In genomic region chr1:100921110-100921706, GRCh38 we compare ENCODE assay signal across 8 cellular contexts. TPM values are rescaled to one million over a fixed set of nuclear protein-coding genes. Genes with fewer than 3 reads are reported as not detected.
DNase-seq lines count a peak whose midpoint lies in the region; ATAC-seq and TF ChIP-seq lines count a peak whose summit lies in the region.

No MANE protein-coding gene starts in this region.

- TF ChIP-seq CTCF in prostate gland (IDR thresholded peaks at IDR 0.05): peak; percentile 30 to 81 (median 74)

- no peak for ATAC-seq in GM19395 (IDR thresholded peaks at IDR 0.05; ENCODE audit: unreplicated experiment)

- H3K4me3 ChIP-seq in prostate gland: no peak overlapping the region

- intact Hi-C loops in prostate gland (cut with DNase I): loop anchor here (2.0 kb wide), 2 partner anchors 318 to 368 kb away; no protein-coding TSS in a partner anchor

- peak; percentile 56 for TF ChIP-seq RAD21 in Ishikawa (IDR thresholded peaks at IDR 0.05; ENCODE audit: low read depth)

- H3K36me3 ChIP-seq in prostate gland: no peaks in the 10 kb centered on the region

- TF ChIP-seq EP300 in Ishikawa (IDR thresholded peaks at IDR 0.05; ENCODE audit: borderline replicate concordance): no peak

- no peak overlapping the region for H3K27ac ChIP-seq in prostate gland

- WGBS in prostate gland: 40% methylated on average over 3 of the region's 3 CpGs

- H3K27me3 ChIP-seq in prostate gland (replicated peaks; ENCODE audit: insufficient read depth): no peaks in the 10 kb centered on the region

- DNase-seq in NOMO-1 treated with DMSO at 0.1 percent for 48 hours (lab: John Stamatoyannopoulos, UW; ENCODE audit: unreplicated experiment): peak; percentile 48
- no peak for DNase-seq in NOMO-1 treated with dmso at 0.1 percent for 144 hours (lab: John Stamatoyannopoulos, UW; ENCODE audit: unreplicated experiment)
- peak; percentile 55 for DNase-seq in RPMI7951 (ENCODE audit: low read depth)
- peak; percentile 39 for DNase-seq in fibroblast of gingiva (ENCODE audit: low read depth)
- DNase-seq in prostate gland (ENCODE audit: low spot score): peak; percentile 18
- no peak for DNase-seq in ecto neural progenitor cell (ENCODE audit: low spot score)

- H3K4me1 ChIP-seq in prostate gland (replicated peaks): no peaks in the 10 kb centered on the region

- H3K9me3 ChIP-seq in prostate gland: no peaks in the 10 kb centered on the region

- TF ChIP-seq POLR2A in prostate gland (IDR thresholded peaks at IDR 0.05): no peak

TF ChIP-seq in Ishikawa, 13 proteins besides CTCF, POLR2A, EP300 and RAD21:
- TF ChIP-seq, protein P1, sequence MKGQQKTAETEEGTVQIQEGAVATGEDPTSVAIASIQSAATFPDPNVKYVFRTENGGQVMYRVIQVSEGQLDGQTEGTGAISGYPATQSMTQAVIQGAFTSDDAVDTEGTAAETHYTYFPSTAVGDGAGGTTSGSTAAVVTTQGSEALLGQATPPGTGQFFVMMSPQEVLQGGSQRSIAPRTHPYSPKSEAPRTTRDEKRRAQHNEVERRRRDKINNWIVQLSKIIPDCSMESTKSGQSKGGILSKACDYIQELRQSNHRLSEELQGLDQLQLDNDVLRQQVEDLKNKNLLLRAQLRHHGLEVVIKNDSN (IDR thresholded peaks at IDR 0.05): no peak
- TF ChIP-seq TEAD4 (IDR thresholded peaks at IDR 0.05): no peak
- TF ChIP-seq, protein P2, sequence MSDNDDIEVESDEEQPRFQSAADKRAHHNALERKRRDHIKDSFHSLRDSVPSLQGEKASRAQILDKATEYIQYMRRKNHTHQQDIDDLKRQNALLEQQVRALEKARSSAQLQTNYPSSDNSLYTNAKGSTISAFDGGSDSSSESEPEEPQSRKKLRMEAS (IDR thresholded peaks at IDR 0.05): no peak
- TF ChIP-seq CEBPB (IDR thresholded peaks at IDR 0.05): no peak
- TF ChIP-seq FOXM1 (IDR thresholded peaks at IDR 0.05; ENCODE audit: borderline replicate concordance, low read depth): no peak
- no peak for TF ChIP-seq NFIC (IDR thresholded peaks at IDR 0.05)
- TF ChIP-seq TCF12 (IDR thresholded peaks at IDR 0.05; ENCODE audit: low read depth): no peak
- no peak for TF ChIP-seq CREB1 (IDR thresholded peaks at IDR 0.05; ENCODE audit: low read depth)
- TF ChIP-seq ZBTB7A (IDR thresholded peaks at IDR 0.05; ENCODE audit: low read depth): no peak

RNA-seq across cellular contexts. Expression of gene SLC30A7, which starts 25.3 kb away (rescaled TPM):
- 35.0 and 44.9 TPM in 2 replicates for total RNA-seq in RPMI7951 (2014; rRNA removed; shearing (Covaris generic))
- 10 to 100 TPM; 19.8 to 31.0 TPM for total RNA-seq in prostate gland

RNA-seq across cellular contexts. Expression of gene EXTL2, which starts 26.6 kb away (rescaled TPM):
- total RNA-seq in RPMI7951 (2014; rRNA removed; shearing (Covaris generic)): 50.6 and 57.2 TPM in 2 replicates
- 10 to 100 TPM; 11.8 to 17.5 TPM for total RNA-seq in prostate gland

Comparison
In these comparisons a context has a peak if more than half of its experiments do, and no peak if none do; other contexts are left out.
1. DNase-seq: peak in NOMO-1 treated with DMSO at 0.1 percent for 48 hours (single experiment), RPMI7951 (single experiment), fibroblast of gingiva (single experiment) and prostate gland (single experiment); none in NOMO-1 treated with dmso at 0.1 percent for 144 hours (single experiment) and ecto neural progenitor cell (single experiment).